Comparison of ENCODE assay signal across 25 cellular contexts in genomic region chr11:46894506-46894905, GRCh38. TPM values are rescaled to one million over a fixed set of nuclear protein-coding genes. Genes with fewer than 3 reads are reported as not detected.
DNase-seq lines count a peak whose midpoint lies in the region; ATAC-seq lines count a peak whose summit lies in the region.
"Had no signal": no experiment of that assay in that cellular context is flagged by ENCODE, and none has a peak within 500 bp of the region (broad histone marks: within the 10 kb centered on the region; RNA-seq: fewer than 3 reads in every experiment).

No MANE protein-coding gene starts in this region.

- ATAC-seq in HG02610 (IDR thresholded peaks at IDR 0.05; ENCODE audit: unreplicated experiment) (no peak), GM21619 (IDR thresholded peaks at IDR 0.05; ENCODE audit: unreplicated experiment) (no peak)
- ATAC-seq: CD8-positive, alpha-beta T cell; GM12878; HepG2; SK-N-SH treated with all-trans-retinoic acid at 6 μM for 48 hours had no signal

- DNase-seq in NCI-H510A treated with DMSO at 0.1 percent for 48 hours (lab: John Stamatoyannopoulos, UW) (peak; percentile 8), NCI-H510A (lab: John Stamatoyannopoulos, UW) (no peak), NCI-H2029 (lab: John Stamatoyannopoulos, UW) (peak; percentile 67), NCI-H748 treated with DMSO at 0.1 percent for 48 hours (lab: John Stamatoyannopoulos, UW) (peak; percentile 59), posterior vena cava (ENCODE audit: low spot score) (peak; percentile 58), hypothalamus (lab: John Stamatoyannopoulos, UW) (no peak)
- DNase-seq: CD8-positive, alpha-beta T cell; DMS79; EL; GDM1; GM23248; H7; Karpas-422; MV-4-11; NCI-H1694 treated with DMSO at 0.1 percent for 48 hours; NCI-H2171; NCI-H526; SJCRH30; T-helper 2 cell had no signal

- intact Hi-C loops in posterior vena cava (cut with DNase I) = no loop called here

RNA-seq across cellular contexts. Expression of gene LRP4, which starts 23.8 kb away (rescaled TPM):
- total RNA-seq in posterior vena cava = 10 to 100 TPM in 1 of 2 donors, 1 to 10 TPM in 1; 9.1 to 10.1 TPM
- total RNA-seq: B cell; CD8-positive, alpha-beta T cell had no signal

RNA-seq across cellular contexts. Expression of gene CSTPP1, which starts 42.1 kb away (rescaled TPM):
- total RNA-seq in posterior vena cava = 10 to 100 TPM; 17.8 to 19.8 TPM

RNA-seq across cellular contexts. Expression of gene CKAP5, which starts 48.4 kb away (rescaled TPM):
- total RNA-seq in posterior vena cava = 10 to 100 TPM; 56.8 to 66.4 TPM

Comparison
In these comparisons a context has a peak if more than half of its experiments do, and no peak if none do; other contexts are left out.
1. DNase-seq: peak in NCI-H510A treated with DMSO at 0.1 percent for 48 hours (single experiment), NCI-H2029 (single experiment), NCI-H748 treated with DMSO at 0.1 percent for 48 hours (single experiment) and posterior vena cava (single experiment); none in NCI-H510A (single experiment) and hypothalamus (0 of 51).